Comparison of ENCODE assay signal across 18 cellular contexts in genomic region chr16:2404099-2404498, GRCh38. TPM values are rescaled to one million over a fixed set of nuclear protein-coding genes. Genes with fewer than 3 reads are reported as not detected.
DNase-seq lines count a peak whose midpoint lies in the region; ATAC-seq and TF ChIP-seq lines count a peak whose summit lies in the region.
"Had no signal": no experiment of that assay in that cellular context is flagged by ENCODE, and none has a peak within 500 bp of the region (broad histone marks: within the 10 kb centered on the region; RNA-seq: fewer than 3 reads in every experiment).

No MANE protein-coding gene starts in this region.

- H4K20me1 ChIP-seq in GM23338 (replicated peaks; ENCODE audit: insufficient read depth): no peaks in the 10 kb centered on the region

- in situ Hi-C loops in Panc1 (cut with HindIII; ENCODE audit: low pct_unique_long_range_greater_than_20kb, low sequenced_read_pairs): no loop called here
- in situ Hi-C loops in G401 (cut with HindIII; ENCODE audit: low sequenced_read_pairs): no loop called here

- TF ChIP-seq CTCF in AG10803 (conservative IDR thresholded peaks at IDR 0.05; ENCODE audit: low read length) (no peak), GM23338 (conservative IDR thresholded peaks at IDR 0.05; ENCODE audit: low read depth in 2 of 2) (no peak), Panc1 (IDR thresholded peaks at IDR 0.05) (no peak), right atrium auricular region (IDR thresholded peaks at IDR 0.05) (no peak)

- no TSS peak for BruUV-seq in Panc1 (replicated peaks; lab: Mats Ljungman, UMichigan)

- no peak for ATAC-seq in GM23338
- ATAC-seq in Panc1: no peak

- no peaks in the 10 kb centered on the region for H3K79me2 ChIP-seq in GM23338 (replicated peaks; ENCODE audit: insufficient read depth)

- DNase-seq in AG10803 (ENCODE audit: low read depth): peak; percentile 12
- no peak for DNase-seq in GM23338 (ENCODE audit: low spot score)
- no peak for DNase-seq in Panc1 (ENCODE audit: low read depth, low spot score)
- peak; percentile 33 for DNase-seq in fibroblast of peridontal ligament (ENCODE audit: extremely low read depth)
- DNase-seq in LoVo (ENCODE audit: low spot score): no peak
- DNase-seq in right atrium auricular region (ENCODE audit: low spot score): no peak
- DNase-seq in G401 (ENCODE audit: low spot score): no peak
- DNase-seq: AML-193; DMS153; H7; MM.1S; NCI-H1105; NCI-H1694; NCI-H2227 treated with DMSO at 0.1 percent for 48 hours; NCI-H524 treated with DMSO at 0.1 percent for 48 hours; NK-92 treated with Interleukin-12 subunit alpha and Interleukin-12 subunit beta, amount 100 ng/mL, for 24 hours had no signal

- H3K4me1 Mint-ChIP-seq in GM23338: no peaks in the 10 kb centered on the region
- H3K4me1 Mint-ChIP-seq: CD14-positive monocyte had no signal

- H3K4me3 ChIP-seq in AG10803 (ENCODE audit: low read length) (no peak overlapping the region), GM23338 (no peak overlapping the region), Panc1 (ENCODE audit: low read depth in 2 of 2, low read length in 2 of 2) (no peak overlapping the region), right atrium auricular region (no peak overlapping the region)
- H3K4me3 ChIP-seq: SK-N-MC had no signal

- H3K4me1 ChIP-seq in GM23338 (ENCODE audit: insufficient read depth): no peaks in the 10 kb centered on the region
- no peaks in the 10 kb centered on the region for H3K4me1 ChIP-seq in Panc1 (ENCODE audit: control insufficient read depth, insufficient read depth, low read length)
- no peaks in the 10 kb centered on the region for H3K4me1 ChIP-seq in right atrium auricular region

- H3K27ac ChIP-seq in GM23338 (ENCODE audit: low read depth) (no peak overlapping the region), Panc1 (ENCODE audit: low read length) (peak overlapping the region; percentile 37; the same call in 1 of the 2 replicates), right atrium auricular region (no peak overlapping the region)
- H3K27ac ChIP-seq: SK-N-MC had no signal

- H3K27ac Mint-ChIP-seq in GM23338: no peak overlapping the region
- H3K27ac Mint-ChIP-seq: CD14-positive monocyte had no signal

- H3K36me3 ChIP-seq in GM23338 (ENCODE audit: insufficient read depth): no peaks in the 10 kb centered on the region
- no peaks in the 10 kb centered on the region for H3K36me3 ChIP-seq in Panc1 (ENCODE audit: control insufficient read depth, insufficient read depth, low read length)
- H3K36me3 ChIP-seq in right atrium auricular region: no peaks in the 10 kb centered on the region

- H3K9me2 ChIP-seq in GM23338 (ENCODE audit: insufficient read depth): no peaks in the 10 kb centered on the region

- H3K27me3 ChIP-seq in GM23338 (ENCODE audit: insufficient read depth): no peaks in the 10 kb centered on the region
- no peaks in the 10 kb centered on the region for H3K27me3 ChIP-seq in Panc1 (ENCODE audit: control insufficient read depth, insufficient read depth, low read length)
- no peaks in the 10 kb centered on the region for H3K27me3 ChIP-seq in right atrium auricular region

- POLR2A ChIA-PET in Panc1 (lab: Charles Lee): no interaction called here

- H3K4me2 ChIP-seq in GM23338: no peak overlapping the region

- no peaks in the 10 kb centered on the region for H3F3A ChIP-seq in GM23338 (replicated peaks; ENCODE audit: low read depth)

- H3K9me3 Mint-ChIP-seq in GM23338: peaks cover 1% of the 10 kb centered on the region; the same call in 1 of the 3 replicates

- peak overlapping the region; percentile 52; the same call in 1 of the 2 replicates for H2AFZ ChIP-seq in GM23338

- peaks cover 7% of the 10 kb centered on the region for H3K27me3 Mint-ChIP-seq in GM23338 (ENCODE audit: insufficient read depth, low read depth, poor library complexity)

- intact Hi-C loops in Panc1 (cut with micrococcal nuclease; ENCODE audit: unreplicated experiment): no loop called here

- CTCF ChIA-PET in Panc1 (lab: Charles Lee): no interaction called here

- H3K9me3 ChIP-seq in Panc1 (ENCODE audit: control insufficient read depth, insufficient read depth, low read depth, low read length) (no peaks in the 10 kb centered on the region), right atrium auricular region (no peaks in the 10 kb centered on the region)

- H3K36me3 Mint-ChIP-seq in GM23338 (ENCODE audit: low read depth): no peaks in the 10 kb centered on the region
- H3K36me3 Mint-ChIP-seq: CD14-positive monocyte had no signal

- no peak overlapping the region for H3K4me3 Mint-ChIP-seq in GM23338
- H3K4me3 Mint-ChIP-seq: CD14-positive monocyte had no signal

TF ChIP-seq in GM23338, 12 proteins besides CTCF, POLR2A, EP300 and RAD21 (continues in another document):
- no peak for TF ChIP-seq REST (IDR thresholded peaks at IDR 0.05; ENCODE audit: unreplicated experiment)
- TF ChIP-seq JUNB (IDR thresholded peaks at IDR 0.05; ENCODE audit: unreplicated experiment): no peak
- no peak for TF ChIP-seq EZH2phosphoT487 (IDR thresholded peaks at IDR 0.05; ENCODE audit: unreplicated experiment)
- no peak for TF ChIP-seq POLR2AphosphoS5 (IDR thresholded peaks at IDR 0.05; ENCODE audit: low read depth)
- TF ChIP-seq NANOG (IDR thresholded peaks at IDR 0.05; ENCODE audit: borderline replicate concordance): no peak
- no peak for TF ChIP-seq STAT1 (IDR thresholded peaks at IDR 0.05; ENCODE audit: unreplicated experiment)
- TF ChIP-seq EZH2 (IDR thresholded peaks at IDR 0.05; ENCODE audit: low read depth, unreplicated experiment): no peak
- no peak for TF ChIP-seq CREB1 (CRISPR knock-in tag; IDR thresholded peaks at IDR 0.05; ENCODE audit: low read depth)

RNA-seq across cellular contexts. Expression of gene CCNF, which starts 25.1 kb away (rescaled TPM):
- total RNA-seq in GM23338 (2014; rRNA removed; shearing (Covaris generic)): 53.0 and 54.2 TPM in 2 replicates
- 21.2 and 24.5 TPM in 2 replicates for polyA plus RNA-seq in GM23338 (2016; fragmentation: Nextera tagmentation; extraction: Ambion mirVana)
- total RNA-seq in Panc1 (2021; ENCODE audit: unreplicated experiment): 35.8 TPM
- 17.6 TPM for polyA plus RNA-seq in Panc1 (2012; ENCODE audit: insufficient read length)
- total RNA-seq in right atrium auricular region: 1 to 10 TPM; 1.4 to 1.7 TPM
- total RNA-seq in G401 (2014; rRNA removed; shearing (Covaris generic)): 48.2 and 62.1 TPM in 2 replicates

RNA-seq across cellular contexts. Expression of gene TEDC2, which starts 55.8 kb away (rescaled TPM):
- total RNA-seq in GM23338 (2014; rRNA removed; shearing (Covaris generic)): 86.5 and 98.9 TPM in 2 replicates
- polyA plus RNA-seq in GM23338 (2016; fragmentation: Nextera tagmentation; extraction: Ambion mirVana): 50.2 and 50.6 TPM in 2 replicates
- total RNA-seq in Panc1 (2021; ENCODE audit: unreplicated experiment) (25.0 TPM), right atrium auricular region (1 to 10 TPM in 1 of 2 donors, under 1 TPM in 1; 0.63 to 4.1 TPM)
- polyA plus RNA-seq in Panc1 (2012; ENCODE audit: insufficient read length): 18.1 TPM
- total RNA-seq in G401 (2014; rRNA removed; shearing (Covaris generic)): 42.8 and 49.9 TPM in 2 replicates

Comparison
In these comparisons a context has a peak if more than half of its experiments do, and no peak if none do; other contexts are left out.
1. DNase-seq: peak in AG10803 (single experiment) and fibroblast of peridontal ligament (single experiment); none in GM23338 (single experiment), Panc1 (single experiment), LoVo (single experiment), right atrium auricular region (single experiment) and G401 (single experiment).
2. RNA of gene CCNF, which starts 25.1 kb away (total RNA-seq): 48.2 to 62.1 TPM in G401, 53.0 to 54.2 TPM in GM23338 and 35.8 TPM in Panc1 (single experiment); 1.4 to 1.7 TPM in right atrium auricular region; every median in the first group is over 10 times any median in the second.